Comparison of ENCODE assay signal across 8 cellular contexts in genomic region chr3:14319654-14320182, GRCh38.
DNase-seq lines count a peak whose midpoint lies in the region; ATAC-seq, FAIRE-seq and TF ChIP-seq lines count a peak whose summit lies in the region.

No MANE protein-coding gene starts in this region.

- DNase-seq in RCC 7860 (ENCODE audit: low spot score) = peak; percentile 51
- peak; percentile 47 to 69 for DNase-seq in H1 (ENCODE audit: low read depth in 1 of 2, low spot score in 2 of 2)
- DNase-seq in naive thymus-derived CD4-positive, alpha-beta T cell = no peak
- DNase-seq in NCI-H1092 treated with DMSO at 0.1 percent for 48 hours (lab: John Stamatoyannopoulos, UW) = no peak
- DNase-seq in thyroid gland = no peak

- H3K4me3 ChIP-seq in H1 (ENCODE audit: extremely low read depth in 1 of 4, insufficient read depth in 2 of 4, low read depth in 3 of 4, low read length in 4 of 4) = peak overlapping the region in 3 of 4 experiments; percentile 3 to 38 (median 7); a peak in 2 of 8 replicates
- no peak overlapping the region for H3K4me3 ChIP-seq in naive thymus-derived CD4-positive, alpha-beta T cell (ENCODE audit: low read length)
- H3K4me3 ChIP-seq in thyroid gland (replicated peaks in 1 of 3) = no peak overlapping the region

- peaks cover 18% of the 10 kb centered on the region for H3K4me1 ChIP-seq in ES-I3 (ENCODE audit: insufficient read depth, low read length)
- peaks cover 0 to 11% (median 5%) of the 10 kb centered on the region in 4 experiments; a peak in 4 of 7 replicates for H3K4me1 ChIP-seq in H1 (replicated peaks in 1 of 4; ENCODE audit: control insufficient read depth in 3 of 4, insufficient read depth in 4 of 4, low read length in 3 of 4)
- no peaks in the 10 kb centered on the region for H3K4me1 ChIP-seq in naive thymus-derived CD4-positive, alpha-beta T cell (ENCODE audit: control insufficient read depth in 2 of 2, insufficient read depth in 2 of 2, low read length in 2 of 2)
- no peaks in the 10 kb centered on the region for H3K4me1 ChIP-seq in thyroid gland

- TF ChIP-seq RAD21 in H1 (IDR thresholded peaks at IDR 0.05 in 1 of 2, conservative IDR thresholded peaks at IDR 0.05 in 1 of 2; ENCODE audit: low read depth in 2 of 2, low read length in 2 of 2) = no peak; a peak in 1 of 4 replicates

- peak overlapping the region; percentile 95 for H3K18ac ChIP-seq in H1 (ENCODE audit: extremely low read depth, low read length)

- no peaks in the 10 kb centered on the region; the same call in 1 of the 2 replicates for H3K23me2 ChIP-seq in H1 (ENCODE audit: low read depth, low read length)

- H3K36me3 ChIP-seq in ES-I3 (ENCODE audit: insufficient read depth, low read length) = no peaks in the 10 kb centered on the region
- no peaks in the 10 kb centered on the region for H3K36me3 ChIP-seq in H1 (ENCODE audit: control insufficient read depth in 2 of 4, insufficient read depth in 4 of 4, low read length in 3 of 4)
- H3K36me3 ChIP-seq in naive thymus-derived CD4-positive, alpha-beta T cell (ENCODE audit: control insufficient read depth in 2 of 3, insufficient read depth in 3 of 3, low read length in 3 of 3) = no peaks in the 10 kb centered on the region
- no peaks in the 10 kb centered on the region for H3K36me3 ChIP-seq in thyroid gland

- POLR2A ChIA-PET in H1 (lab: Charles Lee; ENCODE audit: partially characterized antibody) = interaction anchor here (1.4 kb wide), 1 partner anchor 10 kb away, joined by 6 read pairs; no protein-coding TSS in a partner anchor
- POLR2A ChIA-PET in naive thymus-derived CD4-positive, alpha-beta T cell (lab: Charles Lee) = interaction anchor here (0.7 kb wide), 1 partner anchor 333 kb away, joined by 3 read pairs; no protein-coding TSS in a partner anchor

- H3K36me3 Mint-ChIP-seq in naive thymus-derived CD4-positive, alpha-beta T cell = no peaks in the 10 kb centered on the region

- peaks cover 0 to 6% (median 0%) of the 10 kb centered on the region in 5 donors for H3K27me3 Mint-ChIP-seq in naive thymus-derived CD4-positive, alpha-beta T cell

- no peak overlapping the region for H3K23ac ChIP-seq in H1 (ENCODE audit: insufficient read length)

- CTCF ChIA-PET in H1 (lab: Charles Lee; ENCODE audit: partially characterized antibody) = interaction anchor here (0.5 to 2.6 kb wide), 9 partner anchors 9 to 131 kb away, joined by 3 to 15 read pairs (median 4); no protein-coding TSS in a partner anchor
- CTCF ChIA-PET in naive thymus-derived CD4-positive, alpha-beta T cell (lab: Charles Lee) = no interaction called here

- FAIRE-seq in RCC 7860 (lab: Jason Lieb, UNC) (no peak), H1 (lab: Jason Lieb, UNC) (peak; percentile 95)

- WGBS in H1 (ENCODE audit: extremely low coverage in 1 of 2, insufficient coverage in 1 of 2, insufficient read length in 1 of 2, insufficient replicate concordance in 2 of 2, low coverage in 1 of 2, low lambda C conversion rate in 2 of 2, missing lambda C conversion rate in 1 of 2), 2 experiments = 29% methylated on average over 3 of the region's 3 CpGs; no CpG with 5 or more reads in 1 of the 2 experiments
- 72 to 81% methylated on average over 3 of the region's 3 CpGs for WGBS in thyroid gland, 2 donors

- H2BK120ac ChIP-seq in H1 (replicated peaks; ENCODE audit: low read depth, low read length) = no peak overlapping the region

- no peak overlapping the region; the same call in none of the 2 replicates for H2BK12ac ChIP-seq in H1 (ENCODE audit: low read depth, low read length)

- ATAC-seq in GM19452 (IDR thresholded peaks at IDR 0.05; ENCODE audit: unreplicated experiment) = peak; percentile 96
- peak; percentile 82 for ATAC-seq in HG03460 (IDR thresholded peaks at IDR 0.05; ENCODE audit: unreplicated experiment)
- peak; percentile 87 for ATAC-seq in naive thymus-derived CD4-positive, alpha-beta T cell

- H3K79me2 ChIP-seq in H1 (ENCODE audit: control insufficient read depth in 1 of 2, insufficient read depth in 2 of 2, low read length in 2 of 2) = no peaks in the 10 kb centered on the region

- H3K4ac ChIP-seq in H1 (replicated peaks; ENCODE audit: insufficient read length, low read depth, low read length) = no peak overlapping the region

- no peak overlapping the region for H3K27ac ChIP-seq in H1 (ENCODE audit: low read depth, low read length)
- no peak overlapping the region for H3K27ac ChIP-seq in naive thymus-derived CD4-positive, alpha-beta T cell (ENCODE audit: low read depth, low read length)
- no peak overlapping the region for H3K27ac ChIP-seq in thyroid gland

- 0 out of 2 replicates have a peak overlapping the region, but pooled peaks have one; percentile 5 for H2BK20ac ChIP-seq in H1 (ENCODE audit: low read length)

- 0 out of 2 replicates have a peak overlapping the region, but pooled peaks have one; percentile 59 for H2AK5ac ChIP-seq in H1 (ENCODE audit: low read depth, low read length)

- H3K56ac ChIP-seq in H1 (replicated peaks; ENCODE audit: insufficient read length, low read depth, low read length) = no peak overlapping the region

- TF ChIP-seq POLR2A in H1 (IDR thresholded peaks at IDR 0.05; ENCODE audit: control extremely low read depth in 1 of 2, low read depth in 2 of 2, low read length in 2 of 2) = peak in 1 of 2 experiments; percentile 55; a peak in 1 of 3 replicates
- TF ChIP-seq POLR2A in thyroid gland (IDR thresholded peaks at IDR 0.05) = no peak

- H3K9me3 ChIP-seq in ES-I3 (ENCODE audit: control insufficient read depth, insufficient read depth, low read length) (no peaks in the 10 kb centered on the region), H1 (ENCODE audit: insufficient read depth in 2 of 2, low read depth in 1 of 2, low read length in 1 of 2) (no peaks in the 10 kb centered on the region), thyroid gland (no peaks in the 10 kb centered on the region)
- no peaks in the 10 kb centered on the region for H3K9me3 ChIP-seq in naive thymus-derived CD4-positive, alpha-beta T cell (ENCODE audit: control insufficient read depth in 2 of 3, low read length in 3 of 3)

- H4K91ac ChIP-seq in H1 (replicated peaks; ENCODE audit: insufficient read length, low read length) = no peak overlapping the region

- H4K8ac ChIP-seq in H1 (ENCODE audit: extremely low read depth, insufficient read depth, low read length) = no peak overlapping the region

- H4K5ac ChIP-seq in H1 (ENCODE audit: insufficient read length, low read depth, low read length) = no peak overlapping the region

- H3K14ac ChIP-seq in H1 (ENCODE audit: insufficient read length) = no peak overlapping the region

- H3K79me1 ChIP-seq in H1 (ENCODE audit: low read depth, low read length) = no peaks in the 10 kb centered on the region

- peaks cover 0 to 3% (median 0%) of the 10 kb centered on the region in 7 donors for H3K4me1 Mint-ChIP-seq in naive thymus-derived CD4-positive, alpha-beta T cell

- intact Hi-C loops in naive thymus-derived CD4-positive, alpha-beta T cell (cut with micrococcal nuclease) = no loop called here
- intact Hi-C loops in thyroid gland (cut with DNase I) = no loop called here

- TF ChIP-seq EP300 in H1 (IDR thresholded peaks at IDR 0.05; ENCODE audit: borderline replicate concordance in 1 of 2, low read depth in 2 of 2, low read length in 2 of 2) = no peak

- no peaks in the 10 kb centered on the region for H4K20me1 ChIP-seq in H1 (replicated peaks in 1 of 2; ENCODE audit: control insufficient read depth in 1 of 2, insufficient read depth in 2 of 2, low read length in 2 of 2)

- peak overlapping the region; percentile 48 to 58 for H3K4me2 ChIP-seq in H1 (ENCODE audit: insufficient read depth in 1 of 2, low read depth in 2 of 2, low read length in 2 of 2)

- H3K9me3 Mint-ChIP-seq in naive thymus-derived CD4-positive, alpha-beta T cell = peaks cover 0 to 7% (median 2%) of the 10 kb centered on the region in 11 donors

- H2BK15ac ChIP-seq in H1 (ENCODE audit: low read length) = peak overlapping the region; percentile 76; the same call in 1 of the 2 replicates

- TF ChIP-seq CTCF in H1 (IDR thresholded peaks at IDR 0.05; ENCODE audit: control extremely low read depth in 1 of 3, insufficient read depth in 1 of 3, low read depth in 1 of 3, low read length in 3 of 3) (no peak), thyroid gland (IDR thresholded peaks at IDR 0.05) (no peak)

- no peaks in the 10 kb centered on the region for H3K27me3 ChIP-seq in H1 (replicated peaks in 1 of 4; ENCODE audit: control insufficient read depth in 3 of 4, extremely low read depth in 1 of 4, insufficient read depth in 3 of 4, low read length in 3 of 4)
- no peaks in the 10 kb centered on the region for H3K27me3 ChIP-seq in naive thymus-derived CD4-positive, alpha-beta T cell (ENCODE audit: control insufficient read depth in 2 of 2, insufficient read depth in 2 of 2, low read length in 2 of 2)
- no peaks in the 10 kb centered on the region for H3K27me3 ChIP-seq in thyroid gland

- peak overlapping the region; percentile 93 for H2AFZ ChIP-seq in H1 (ENCODE audit: low read length)

- H3K9ac ChIP-seq in ES-I3 (ENCODE audit: low read depth, low read length) = peak overlapping the region; percentile 59
- H3K9ac ChIP-seq in H1 (replicated peaks in 1 of 4; ENCODE audit: extremely low read depth in 1 of 4, low read depth in 3 of 4, low read length in 3 of 4) = no peak overlapping the region

- H2BK5ac ChIP-seq in H1 (ENCODE audit: low read depth, low read length) = peak overlapping the region; percentile 74; the same call in 1 of the 2 replicates

- H3K27ac Mint-ChIP-seq in naive thymus-derived CD4-positive, alpha-beta T cell = no peak overlapping the region

- H3K4me3 Mint-ChIP-seq in naive thymus-derived CD4-positive, alpha-beta T cell = no peak overlapping the region

TF ChIP-seq in H1, 55 proteins besides CTCF, POLR2A, EP300 and RAD21 (continues in another document):
- TF ChIP-seq CHD1 (IDR thresholded peaks at IDR 0.05; ENCODE audit: low read depth, low read length) (no peak), FOSL1 (IDR thresholded peaks at IDR 0.05; ENCODE audit: insufficient read depth, low read depth, low read length) (no peak), SRF (IDR thresholded peaks at IDR 0.05; ENCODE audit: low read depth, low read length) (no peak), SUZ12 (IDR thresholded peaks at IDR 0.05; ENCODE audit: low read length) (no peak), RBBP5 (IDR thresholded peaks at IDR 0.05; ENCODE audit: borderline replicate concordance, low read depth, low read length) (no peak), TAF1 (IDR thresholded peaks at IDR 0.05; ENCODE audit: low read depth, low read length) (peak; percentile 39; the same call in 1 of the 2 replicates), TAF7 (optimal IDR thresholded peaks at IDR 0.05; ENCODE audit: borderline replicate concordance, low read depth, low read length) (no peak), HDAC6 (IDR thresholded peaks at IDR 0.05; ENCODE audit: low read depth, low read length) (no peak), CTBP2 (IDR thresholded peaks at IDR 0.05; ENCODE audit: borderline replicate concordance, insufficient read depth, insufficient read length, low read length) (no peak), SIX5 (IDR thresholded peaks at IDR 0.05; ENCODE audit: low read depth, low read length) (peak; percentile 87)

Comparison
In these comparisons a context has a peak if more than half of its experiments do, and no peak if none do; other contexts are left out.
1. DNase-seq: peak in RCC 7860 (single experiment) and H1 (2 of 2); none in naive thymus-derived CD4-positive, alpha-beta T cell (0 of 9), NCI-H1092 treated with DMSO at 0.1 percent for 48 hours (single experiment) and thyroid gland (0 of 2).
2. H3K4me3 ChIP-seq: peak in H1 (3 of 4); none in naive thymus-derived CD4-positive, alpha-beta T cell (single experiment) and thyroid gland (0 of 3).
3. Peak in every context shown above with its lines, with median percentiles within 50 percentile points of each other: ATAC-seq.